Comparison of ENCODE assay signal across 1 cellular context in genomic region chr9:121604242-121604641, GRCh38.
TF ChIP-seq lines count a peak whose summit lies in the region.

No MANE protein-coding gene starts in this region.

TF ChIP-seq in HEK293, 187 proteins besides CTCF, POLR2A, EP300 and RAD21 (continued from another document):
- TF ChIP-seq, protein P1, sequence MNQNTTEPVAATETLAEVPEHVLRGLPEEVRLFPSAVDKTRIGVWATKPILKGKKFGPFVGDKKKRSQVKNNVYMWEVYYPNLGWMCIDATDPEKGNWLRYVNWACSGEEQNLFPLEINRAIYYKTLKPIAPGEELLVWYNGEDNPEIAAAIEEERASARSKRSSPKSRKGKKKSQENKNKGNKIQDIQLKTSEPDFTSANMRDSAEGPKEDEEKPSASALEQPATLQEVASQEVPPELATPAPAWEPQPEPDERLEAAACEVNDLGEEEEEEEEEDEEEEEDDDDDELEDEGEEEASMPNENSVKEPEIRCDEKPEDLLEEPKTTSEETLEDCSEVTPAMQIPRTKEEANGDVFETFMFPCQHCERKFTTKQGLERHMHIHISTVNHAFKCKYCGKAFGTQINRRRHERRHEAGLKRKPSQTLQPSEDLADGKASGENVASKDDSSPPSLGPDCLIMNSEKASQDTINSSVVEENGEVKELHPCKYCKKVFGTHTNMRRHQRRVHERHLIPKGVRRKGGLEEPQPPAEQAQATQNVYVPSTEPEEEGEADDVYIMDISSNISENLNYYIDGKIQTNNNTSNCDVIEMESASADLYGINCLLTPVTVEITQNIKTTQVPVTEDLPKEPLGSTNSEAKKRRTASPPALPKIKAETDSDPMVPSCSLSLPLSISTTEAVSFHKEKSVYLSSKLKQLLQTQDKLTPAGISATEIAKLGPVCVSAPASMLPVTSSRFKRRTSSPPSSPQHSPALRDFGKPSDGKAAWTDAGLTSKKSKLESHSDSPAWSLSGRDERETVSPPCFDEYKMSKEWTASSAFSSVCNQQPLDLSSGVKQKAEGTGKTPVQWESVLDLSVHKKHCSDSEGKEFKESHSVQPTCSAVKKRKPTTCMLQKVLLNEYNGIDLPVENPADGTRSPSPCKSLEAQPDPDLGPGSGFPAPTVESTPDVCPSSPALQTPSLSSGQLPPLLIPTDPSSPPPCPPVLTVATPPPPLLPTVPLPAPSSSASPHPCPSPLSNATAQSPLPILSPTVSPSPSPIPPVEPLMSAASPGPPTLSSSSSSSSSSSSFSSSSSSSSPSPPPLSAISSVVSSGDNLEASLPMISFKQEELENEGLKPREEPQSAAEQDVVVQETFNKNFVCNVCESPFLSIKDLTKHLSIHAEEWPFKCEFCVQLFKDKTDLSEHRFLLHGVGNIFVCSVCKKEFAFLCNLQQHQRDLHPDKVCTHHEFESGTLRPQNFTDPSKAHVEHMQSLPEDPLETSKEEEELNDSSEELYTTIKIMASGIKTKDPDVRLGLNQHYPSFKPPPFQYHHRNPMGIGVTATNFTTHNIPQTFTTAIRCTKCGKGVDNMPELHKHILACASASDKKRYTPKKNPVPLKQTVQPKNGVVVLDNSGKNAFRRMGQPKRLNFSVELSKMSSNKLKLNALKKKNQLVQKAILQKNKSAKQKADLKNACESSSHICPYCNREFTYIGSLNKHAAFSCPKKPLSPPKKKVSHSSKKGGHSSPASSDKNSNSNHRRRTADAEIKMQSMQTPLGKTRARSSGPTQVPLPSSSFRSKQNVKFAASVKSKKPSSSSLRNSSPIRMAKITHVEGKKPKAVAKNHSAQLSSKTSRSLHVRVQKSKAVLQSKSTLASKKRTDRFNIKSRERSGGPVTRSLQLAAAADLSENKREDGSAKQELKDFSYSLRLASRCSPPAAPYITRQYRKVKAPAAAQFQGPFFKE (tag by site-specific recombination; IDR thresholded peaks at IDR 0.05; ENCODE audit: borderline replicate concordance) = no peak
- TF ChIP-seq TCF7L2 (IDR thresholded peaks at IDR 0.05; ENCODE audit: borderline replicate concordance, low read depth, low read length) (peak; percentile 66; the same call in 1 of the 2 replicates), ZNF76 (tag by site-specific recombination; IDR thresholded peaks at IDR 0.05; ENCODE audit: borderline replicate concordance, low read depth) (no peak), YY2 (tag by site-specific recombination; IDR thresholded peaks at IDR 0.05) (no peak), OSR2 (tag by site-specific recombination; IDR thresholded peaks at IDR 0.05) (peak; percentile 77)
